ENCODE assay signal across 14 cellular contexts in the genomic region with DNA sequence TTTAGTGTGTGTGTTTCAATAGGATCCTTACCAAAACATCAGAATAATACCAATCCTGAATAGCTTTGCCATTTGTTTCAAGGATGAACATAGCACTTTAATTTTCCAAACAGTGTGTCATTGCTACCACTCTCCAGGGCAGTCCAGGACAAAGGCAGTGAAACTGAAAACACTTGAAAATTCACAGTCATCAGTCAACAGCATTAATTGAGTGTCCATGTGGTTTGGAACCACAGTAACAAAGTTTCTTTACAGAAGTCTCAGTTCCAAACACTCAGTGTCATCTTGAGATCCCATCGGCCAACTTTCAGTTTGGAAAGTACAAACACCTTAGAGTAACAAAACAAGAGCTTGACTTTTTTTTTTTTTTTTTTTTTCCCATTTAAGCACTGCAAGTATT.
DNase-seq lines count a peak whose midpoint lies in the region; ATAC-seq and TF ChIP-seq lines count a peak whose summit lies in the region.
"Had no signal": no experiment of that assay in that cellular context is flagged by ENCODE, and none has a peak within 500 bp of the region (broad histone marks: within the 10 kb centered on the region; RNA-seq: fewer than 3 reads in every experiment).

No MANE protein-coding gene starts in this region.

- ATAC-seq in GM18858 (IDR thresholded peaks at IDR 0.05; ENCODE audit: unreplicated experiment) = peak; percentile 86
- peak; percentile 80 for ATAC-seq in GM21423 (IDR thresholded peaks at IDR 0.05; ENCODE audit: unreplicated experiment)
- peak; percentile 92 for ATAC-seq in HG03045 (IDR thresholded peaks at IDR 0.05; ENCODE audit: unreplicated experiment)
- no peak for ATAC-seq in left colon
- ATAC-seq in natural killer cell treated with Interleukin-12 subunit alpha and Interleukin-12 subunit beta and Interleukin-15 and Interleukin-18, amount 100 ng/mL, for 72 hours = no peak
- ATAC-seq: sciatic nerve had no signal

- POLR2A ChIA-PET in MCF 10A (lab: Yijun Ruan, JAX) = interaction anchor here (0.7 kb wide), 1 partner anchor 14 kb away, joined by 3 read pairs; no protein-coding TSS in a partner anchor

- CTCF ChIA-PET in MCF 10A (lab: Yijun Ruan, JAX) = interaction anchor here (0.6 to 0.7 kb wide), 3 partner anchors 87 to 529 kb away, joined by 3 read pairs; no protein-coding TSS in a partner anchor

- H3K27me3 Mint-ChIP-seq in natural killer cell treated with Interleukin-12 subunit alpha and Interleukin-12 subunit beta and Interleukin-15 and Interleukin-18, amount 100 ng/mL, for 72 hours = no peaks in the 10 kb centered on the region
- no peaks in the 10 kb centered on the region for H3K27me3 Mint-ChIP-seq in MCF 10A (ENCODE audit: insufficient read depth, unreplicated experiment)

- DNase-seq in NCI-H1105 treated with DMSO at 0.1 percent for 48 hours (lab: John Stamatoyannopoulos, UW) = peak; percentile 59
- no peak for DNase-seq in testis
- DNase-seq in left colon = no peak
- DNase-seq in natural killer cell treated with Interleukin-12 subunit alpha and Interleukin-12 subunit beta and Interleukin-15 and Interleukin-18, amount 100 ng/mL, for 72 hours (ENCODE audit: low spot score) = no peak
- no peak for DNase-seq in MCF 10A (ENCODE audit: unreplicated experiment)
- DNase-seq: NCI-H1092 treated with DMSO at 0.1 percent for 48 hours, uterus had no signal

- H3K27me3 ChIP-seq in testis = no peaks in the 10 kb centered on the region
- H3K27me3 ChIP-seq: uterus had no signal

- no TSS peak for BruUV-seq in MCF 10A (replicated peaks; lab: Mats Ljungman, UMichigan)

- intact Hi-C loops in testis (cut with DNase I; ENCODE audit: low total_unique reads) = no loop called here
- intact Hi-C loops in left colon (cut with DNase I, micrococcal nuclease) = no loop called here
- intact Hi-C loops in MCF 10A (cut with micrococcal nuclease) = no loop called here

- H3K4me1 ChIP-seq in testis = no peaks in the 10 kb centered on the region
- H3K4me1 ChIP-seq: uterus had no signal

- no peak overlapping the region for H3K27ac ChIP-seq in testis
- H3K27ac ChIP-seq: C4-2B, uterus, VCaP had no signal

- TF ChIP-seq CTCF in testis (IDR thresholded peaks at IDR 0.05) = no peak
- no peak for TF ChIP-seq CTCF in MCF 10A (IDR thresholded peaks at IDR 0.05; ENCODE audit: unreplicated experiment)

- H3K36me3 Mint-ChIP-seq in natural killer cell treated with Interleukin-12 subunit alpha and Interleukin-12 subunit beta and Interleukin-15 and Interleukin-18, amount 100 ng/mL, for 72 hours = no peaks in the 10 kb centered on the region
- H3K36me3 Mint-ChIP-seq in MCF 10A (ENCODE audit: insufficient read depth, unreplicated experiment) = no peaks in the 10 kb centered on the region

- H3K4me3 Mint-ChIP-seq in natural killer cell treated with Interleukin-12 subunit alpha and Interleukin-12 subunit beta and Interleukin-15 and Interleukin-18, amount 100 ng/mL, for 72 hours = no peak overlapping the region
- no peak overlapping the region for H3K4me3 Mint-ChIP-seq in MCF 10A (ENCODE audit: unreplicated experiment)
- H3K4me3 Mint-ChIP-seq: activated T-helper 1 cell treated with anti-CD3 and anti-CD28 coated beads, Interleukin-12 subunit alpha, Interleukin-12 subunit beta, Interleukin-2, Interleukin-4 antibody, amounts not matched to agents 30 ng/mL and 10 ng/mL and 1 ng/mL, durations not matched to agents 14 hours and 24 hours and 36 hours had no signal

- H3K36me3 ChIP-seq in testis (ENCODE audit: low read depth, missing control alignments) = no peaks in the 10 kb centered on the region
- H3K36me3 ChIP-seq: uterus had no signal

- no peak overlapping the region for H3K27ac Mint-ChIP-seq in natural killer cell treated with Interleukin-12 subunit alpha and Interleukin-12 subunit beta and Interleukin-15 and Interleukin-18, amount 100 ng/mL, for 72 hours
- H3K27ac Mint-ChIP-seq in MCF 10A (ENCODE audit: low read depth, unreplicated experiment) = no peak overlapping the region
- H3K27ac Mint-ChIP-seq: activated T-helper 1 cell treated with anti-CD3 and anti-CD28 coated beads, Interleukin-12 subunit alpha, Interleukin-12 subunit beta, Interleukin-2, Interleukin-4 antibody, amounts not matched to agents 30 ng/mL and 10 ng/mL and 1 ng/mL, durations not matched to agents 14 hours and 24 hours and 36 hours had no signal

- H3K9me3 Mint-ChIP-seq in natural killer cell treated with Interleukin-12 subunit alpha and Interleukin-12 subunit beta and Interleukin-15 and Interleukin-18, amount 100 ng/mL, for 72 hours = peaks cover 7% of the 10 kb centered on the region
- H3K9me3 Mint-ChIP-seq in MCF 10A (ENCODE audit: unreplicated experiment) = no peaks in the 10 kb centered on the region
- H3K9me3 Mint-ChIP-seq: activated T-helper 1 cell treated with anti-CD3 and anti-CD28 coated beads, Interleukin-12 subunit alpha, Interleukin-12 subunit beta, Interleukin-2, Interleukin-4 antibody, amounts not matched to agents 30 ng/mL and 10 ng/mL and 1 ng/mL, durations not matched to agents 14 hours and 24 hours and 36 hours had no signal

- WGBS in testis, 2 donors = 64 to 75% methylated on average over 1 of the region's 1 CpG

- TF ChIP-seq POLR2A in testis (IDR thresholded peaks at IDR 0.05) = no peak

- H3K4me1 Mint-ChIP-seq in natural killer cell treated with Interleukin-12 subunit alpha and Interleukin-12 subunit beta and Interleukin-15 and Interleukin-18, amount 100 ng/mL, for 72 hours (ENCODE audit: low read depth in 2 of 2) = no peaks in the 10 kb centered on the region
- no peaks in the 10 kb centered on the region for H3K4me1 Mint-ChIP-seq in MCF 10A (ENCODE audit: insufficient read depth, unreplicated experiment)

- H3K4me3 ChIP-seq in testis = no peak overlapping the region
- H3K4me3 ChIP-seq: uterus had no signal

- H3K9me3 ChIP-seq in testis = no peaks in the 10 kb centered on the region
- H3K9me3 ChIP-seq: uterus had no signal

Comparison
In these comparisons a context has a peak if more than half of its experiments do, and no peak if none do; other contexts are left out.
1. ATAC-seq: peak in GM18858 (single experiment), GM21423 (single experiment) and HG03045 (single experiment); none in left colon (single experiment) and natural killer cell treated with Interleukin-12 subunit alpha and Interleukin-12 subunit beta and Interleukin-15 and Interleukin-18, amount 100 ng/mL, for 72 hours (0 of 2).